29 cellular contexts compared by ENCODE assay signal in genomic region chr9:88529496-88529895, GRCh38. TPM values are rescaled to one million over a fixed set of nuclear protein-coding genes. Genes with fewer than 3 reads are reported as not detected.
A peak's percentile ranks its signal among the peaks of the same experiment; 100 is the strongest.
DNase-seq lines count a peak whose midpoint lies in the region; ATAC-seq and TF ChIP-seq lines count a peak whose summit lies in the region.
"Had no signal": no experiment of that assay in that cellular context is flagged by ENCODE, and none has a peak within 500 bp of the region (broad histone marks: within the 10 kb centered on the region; RNA-seq: fewer than 3 reads in every experiment).

No MANE protein-coding gene starts in this region.

- H2AFZ ChIP-seq in SK-N-SH (ENCODE audit: low read depth) = peak overlapping the region; percentile 13; the same call in 1 of the 2 replicates
- H2AFZ ChIP-seq: GM23248 had no signal

- H3K36me3 ChIP-seq in SK-N-SH (replicated peaks in 1 of 2; ENCODE audit: control insufficient read depth in 1 of 2, insufficient read depth in 2 of 2, low read length in 1 of 2) (no peaks in the 10 kb centered on the region), body of pancreas (replicated peaks in 1 of 2; ENCODE audit: insufficient read depth in 1 of 2, low read depth in 2 of 2) (no peaks in the 10 kb centered on the region), tibial artery (no peaks in the 10 kb centered on the region)
- H3K36me3 ChIP-seq: Peyer's patch, SJCRH30 had no signal

- H3K4me2 ChIP-seq in SK-N-SH = peak overlapping the region; percentile 45

- H3K27me3 ChIP-seq in SK-N-SH (ENCODE audit: insufficient read depth) = no peaks in the 10 kb centered on the region
- H3K27me3 ChIP-seq in body of pancreas = no peaks in the 10 kb centered on the region
- H3K27me3 ChIP-seq in tibial artery = no peaks in the 10 kb centered on the region
- H3K27me3 ChIP-seq: Peyer's patch, SJCRH30 had no signal

- no peak overlapping the region for H3K9ac ChIP-seq in SK-N-SH
- H3K9ac ChIP-seq: GM23248 had no signal

- DNase-seq in SK-N-SH (no peak), body of pancreas (no peak), tibial artery (no peak), omental fat pad (ENCODE audit: low spot score) (no peak), NCI-H2171 (lab: John Stamatoyannopoulos, UW) (no peak)
- DNase-seq: activated CD4-positive, alpha-beta T cell treated with anti-CD3 and anti-CD28 coated beads for 1 hour; activated CD8-positive, alpha-beta T cell treated with anti-CD3 and anti-CD28 coated beads for 36 hours; activated effector memory CD4-positive, alpha-beta T cell treated with Interleukin-2 at 50 U/mL for 16 hours; activated naive CD8-positive, alpha-beta T cell treated with anti-CD3 and anti-CD28 coated beads for 36 hours; activated T-cell treated with anti-CD3 and anti-CD28 coated beads for 4 hours; CD4-positive, alpha-beta T cell; Karpas-422; NCI-H146; Peyer's patch; right cardiac atrium; SJCRH30; stimulated activated CD4-positive, alpha-beta T cell treated with anti-CD3 and anti-CD28 coated beads, Interleukin-15, amount 100 ng/mL, for 24 hours; stimulated activated naive B cell treated with anti-CD40 and anti-IgM and Interleukin-4, amounts not matched to agents 10 μg/mL and 1 μg/mL and 100 μg/mL, for 72 hours had no signal

- intact Hi-C loops in body of pancreas (cut with DNase I) = no loop called here
- intact Hi-C loops in tibial artery (cut with DNase I; ENCODE audit: low total_unique reads) = no loop called here

- CTCF ChIA-PET in SK-N-SH (lab: Yijun Ruan, JAX) = interaction anchor here (0.6 kb wide), 1 partner anchor 14 kb away, joined by 3 read pairs; no protein-coding TSS in a partner anchor

- no peaks in the 10 kb centered on the region for H4K20me1 ChIP-seq in SK-N-SH (ENCODE audit: insufficient read depth)

- H3K27ac Mint-ChIP-seq in nephron = peak overlapping the region; percentile 32 to 85 (median 83)
- H3K27ac Mint-ChIP-seq: activated CD8-positive, alpha-beta T cell treated with anti-CD3 and anti-CD28 coated beads for 36 hours; activated naive CD8-positive, alpha-beta T cell treated with anti-CD3 and anti-CD28 coated beads for 36 hours; CD4-positive, alpha-beta T cell; natural killer cell treated with Interleukin-12 subunit alpha and Interleukin-12 subunit beta and Interleukin-15 and Interleukin-18, amount 100 ng/mL, for 72 hours; stimulated activated naive B cell treated with anti-CD40 and anti-IgM and Interleukin-4, amounts not matched to agents 10 μg/mL and 1 μg/mL and 100 μg/mL, for 72 hours; T-helper 1 cell treated with Interleukin-12 subunit alpha and Interleukin-12 subunit beta and Interleukin-4 antibody, amounts not matched to agents 30 μg/mL and 1 μg/mL, for 36 hours had no signal

- H3K27ac ChIP-seq in SK-N-SH (ENCODE audit: low read depth in 2 of 2, low read length in 1 of 2) = peak overlapping the region in 1 of 2 experiments; percentile 61; a peak in 2 of 4 replicates
- peak overlapping the region in 3 of 4 donors; percentile 29 to 82 (median 77) for H3K27ac ChIP-seq in body of pancreas
- H3K27ac ChIP-seq in tibial artery = peak overlapping the region; percentile 47 to 72
- H3K27ac ChIP-seq: 22Rv1, HL-60, Peyer's patch, SJCRH30 had no signal

- H3K36me3 Mint-ChIP-seq in nephron (ENCODE audit: low read depth) = no peaks in the 10 kb centered on the region
- H3K36me3 Mint-ChIP-seq: activated naive CD8-positive, alpha-beta T cell treated with anti-CD3 and anti-CD28 coated beads for 36 hours; brain; natural killer cell treated with Interleukin-12 subunit alpha and Interleukin-12 subunit beta and Interleukin-15 and Interleukin-18, amount 100 ng/mL, for 72 hours; stimulated activated naive B cell treated with anti-CD40 and anti-IgM and Interleukin-4, amounts not matched to agents 10 μg/mL and 1 μg/mL and 100 μg/mL, for 72 hours had no signal

- TF ChIP-seq RAD21 in SK-N-SH (IDR thresholded peaks at IDR 0.05; ENCODE audit: low read length) = no peak

- TF ChIP-seq CTCF in SK-N-SH (IDR thresholded peaks at IDR 0.05) = no peak
- TF ChIP-seq CTCF in body of pancreas (IDR thresholded peaks at IDR 0.05) = no peak
- TF ChIP-seq CTCF in nephron (IDR thresholded peaks at IDR 0.05; ENCODE audit: unreplicated experiment in 3 of 3) = no peak
- no peak for TF ChIP-seq CTCF in tibial artery (IDR thresholded peaks at IDR 0.05)
- TF ChIP-seq CTCF in omental fat pad (IDR thresholded peaks at IDR 0.05) = no peak

- 92% methylated on average over 5 of the region's 6 CpGs for WGBS in SK-N-SH (ENCODE audit: low lambda C conversion rate)
- 88 to 91% methylated on average over 6 of the region's 6 CpGs for WGBS in body of pancreas, 2 donors

- no peak for TF ChIP-seq POLR2A in body of pancreas (IDR thresholded peaks at IDR 0.05)

- H3K79me2 ChIP-seq in SK-N-SH (ENCODE audit: insufficient read depth) = peaks cover 36% of the 10 kb centered on the region; the same call in 1 of the 2 replicates

- H3K4me1 Mint-ChIP-seq in nephron = peaks cover 43% of the 10 kb centered on the region

- H3K9me3 ChIP-seq in SK-N-SH (no peaks in the 10 kb centered on the region), body of pancreas (no peaks in the 10 kb centered on the region), tibial artery (no peaks in the 10 kb centered on the region)
- H3K9me3 ChIP-seq: Peyer's patch, SJCRH30 had no signal

- no peaks in the 10 kb centered on the region for H3K9me2 ChIP-seq in SK-N-SH

- no peak overlapping the region for H3K4me3 Mint-ChIP-seq in nephron
- H3K4me3 Mint-ChIP-seq: activated CD8-positive, alpha-beta T cell treated with anti-CD3 and anti-CD28 coated beads for 36 hours; activated naive CD8-positive, alpha-beta T cell treated with anti-CD3 and anti-CD28 coated beads for 36 hours; brain; CD4-positive, alpha-beta T cell; natural killer cell treated with Interleukin-12 subunit alpha and Interleukin-12 subunit beta and Interleukin-15 and Interleukin-18, amount 100 ng/mL, for 72 hours; stimulated activated naive B cell treated with anti-CD40 and anti-IgM and Interleukin-4, amounts not matched to agents 10 μg/mL and 1 μg/mL and 100 μg/mL, for 72 hours; T-helper 1 cell treated with Interleukin-12 subunit alpha and Interleukin-12 subunit beta and Interleukin-4 antibody, amounts not matched to agents 30 μg/mL and 1 μg/mL, for 36 hours had no signal

- H3K27me3 Mint-ChIP-seq in nephron (ENCODE audit: low read depth) = peaks cover 35% of the 10 kb centered on the region

- TF ChIP-seq EP300 in SK-N-SH (IDR thresholded peaks at IDR 0.05; ENCODE audit: borderline replicate concordance in 1 of 2, low read depth in 1 of 2, low read length in 1 of 2) = no peak

- H3K9me3 Mint-ChIP-seq in nephron = no peaks in the 10 kb centered on the region
- H3K9me3 Mint-ChIP-seq: activated CD8-positive, alpha-beta T cell treated with anti-CD3 and anti-CD28 coated beads for 36 hours; CD4-positive, alpha-beta T cell; natural killer cell treated with Interleukin-12 subunit alpha and Interleukin-12 subunit beta and Interleukin-15 and Interleukin-18, amount 100 ng/mL, for 72 hours; T-helper 1 cell treated with Interleukin-12 subunit alpha and Interleukin-12 subunit beta and Interleukin-4 antibody, amounts not matched to agents 30 μg/mL and 1 μg/mL, for 36 hours had no signal

- peaks cover 4 to 31% of the 10 kb centered on the region in 2 experiments; a peak in 3 of 4 replicates for H3K4me1 ChIP-seq in SK-N-SH (ENCODE audit: control insufficient read depth in 1 of 2, insufficient read depth in 2 of 2, low read depth in 1 of 2, low read length in 1 of 2)
- H3K4me1 ChIP-seq in body of pancreas = peaks cover 39% of the 10 kb centered on the region
- peaks cover 0 to 27% (median 18%) of the 10 kb centered on the region in 4 donors for H3K4me1 ChIP-seq in tibial artery

- peaks cover 8% of the 10 kb centered on the region for H3F3A ChIP-seq in SK-N-SH (replicated peaks; ENCODE audit: insufficient read depth)

- POLR2A ChIA-PET in SK-N-SH (lab: Yijun Ruan, JAX) = no interaction called here

- H3K4me3 ChIP-seq in SK-N-SH (ENCODE audit: low read depth in 2 of 2, low read length in 1 of 2) = no peak overlapping the region
- H3K4me3 ChIP-seq in body of pancreas = no peak overlapping the region
- H3K4me3 ChIP-seq in tibial artery = no peak overlapping the region
- H3K4me3 ChIP-seq: GM12878, GM23248, Peyer's patch, SJCRH30 had no signal

- ATAC-seq in SK-N-SH treated with all-trans-retinoic acid at 6 μM for 48 hours = no peak
- ATAC-seq in body of pancreas = no peak
- ATAC-seq in omental fat pad (ENCODE audit: low FRiP score) = no peak
- ATAC-seq in GM18520 (IDR thresholded peaks at IDR 0.05; ENCODE audit: unreplicated experiment) = no peak
- ATAC-seq: activated CD8-positive, alpha-beta T cell treated with anti-CD3 and anti-CD28 coated beads for 36 hours; GM12878; natural killer cell treated with Interleukin-12 subunit alpha and Interleukin-12 subunit beta and Interleukin-15 and Interleukin-18, amount 100 ng/mL, for 72 hours; right cardiac atrium; stimulated activated naive B cell treated with anti-CD40 and anti-IgM and Interleukin-4, amounts not matched to agents 10 μg/mL and 1 μg/mL and 100 μg/mL, for 72 hours had no signal

TF ChIP-seq in SK-N-SH, 30 proteins besides CTCF, POLR2A, EP300 and RAD21:
- TF ChIP-seq POLR2AphosphoS5 (IDR thresholded peaks at IDR 0.05; ENCODE audit: low read depth, low read length) (no peak), USF2 (IDR thresholded peaks at IDR 0.05; ENCODE audit: borderline replicate concordance, low read depth, low read length) (no peak)

TF ChIP-seq in SK-N-SH treated with all-trans-retinoic acid at 6 μM for 48 hours, 23 proteins besides CTCF, POLR2A, EP300 and RAD21 (continues in another document):
- no peak for TF ChIP-seq CREB5 (CRISPR knock-in tag; IDR thresholded peaks at IDR 0.05; ENCODE audit: low read depth)

RNA-seq across cellular contexts. Expression of gene NXNL2, which starts 5.5 kb away (rescaled TPM):
- polyA plus RNA-seq in SK-N-SH (2012; rRNA removed) = 3.0 and 3.1 TPM in 2 replicates
- polyA plus RNA-seq in SK-N-SH (2012; cell fraction: cytosol; rRNA removed) = 1.9 and 2.3 TPM in 2 replicates
- polyA plus RNA-seq in SK-N-SH (2012; cell fraction: nucleus; rRNA removed) = 4.0 and 6.5 TPM in 2 replicates
- total RNA-seq in body of pancreas (1 to 10 TPM in 1 of 2 donors, not detected in 1; 3.9 TPM), omental fat pad (under 1 TPM in 1 of 4 donors, not detected in 3; 0.93 TPM)
- total RNA-seq: activated CD8-positive, alpha-beta T cell treated with anti-CD3 and anti-CD28 coated beads for 36 hours; activated naive CD8-positive, alpha-beta T cell treated with anti-CD3 and anti-CD28 coated beads for 36 hours; CD4-positive, alpha-beta T cell; GM12878; mononuclear cell; natural killer cell treated with Interleukin-12 subunit alpha and Interleukin-12 subunit beta and Interleukin-15 and Interleukin-18, amount 100 ng/mL, for 72 hours; Peyer's patch; SJCRH30 had no signal
- polyA plus RNA-seq: GM12878 had no signal
